ENCODE assay signal across 1 cellular context in genomic region chr11:57456960-57457642, GRCh38.
TF ChIP-seq lines count a peak whose summit lies in the region.

No MANE protein-coding gene starts in this region.

TF ChIP-seq in PFSK-1, 5 proteins besides CTCF, POLR2A, EP300 and RAD21 (continued from another document):
- 0 out of 4 replicates have a peak, but pooled peaks of 1 of the 2 experiments have one; percentile 6 for TF ChIP-seq REST (IDR thresholded peaks at IDR 0.05; ENCODE audit: insufficient read depth in 1 of 2, low read depth in 2 of 2, low read length in 2 of 2)
